8 cellular contexts compared by ENCODE assay signal in the genomic region with DNA sequence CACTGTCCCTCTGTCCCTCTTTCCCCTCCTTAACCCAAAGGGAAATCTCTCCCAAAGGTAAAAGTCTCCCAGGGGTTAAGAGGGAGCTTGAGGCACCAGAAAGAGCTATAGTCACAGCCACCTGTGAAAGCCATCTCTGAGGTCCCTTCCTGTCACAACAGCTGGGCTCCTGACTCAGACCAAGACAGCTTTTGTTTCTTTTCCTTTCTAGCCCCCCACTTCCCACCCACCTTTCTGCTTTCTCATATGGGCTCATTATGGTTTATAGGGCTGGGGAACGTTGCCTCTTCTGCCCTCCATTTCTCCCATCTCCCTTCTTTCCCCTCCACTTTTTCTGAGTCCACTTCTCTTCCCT. TPM values are rescaled to one million over a fixed set of nuclear protein-coding genes. Genes with fewer than 3 reads are reported as not detected.
A peak's percentile ranks its signal among the peaks of the same experiment; 100 is the strongest.
DNase-seq lines count a peak whose midpoint lies in the region; ATAC-seq and TF ChIP-seq lines count a peak whose summit lies in the region.

No MANE protein-coding gene starts in this region.

- POLR2A ChIA-PET in activated CD4-positive, alpha-beta T cell treated with anti-CD3 and anti-CD28 coated beads for 36 hours (lab: Charles Lee) = interaction anchor here (0.6 to 1.6 kb wide), 10 partner anchors 10 to 642 kb away, joined by 3 to 24 read pairs (median 3); a partner anchor contains a TSS
- POLR2A ChIA-PET in Panc1 (lab: Charles Lee) = no interaction called here

- peaks cover 23% of the 10 kb centered on the region for H3K4me1 Mint-ChIP-seq in activated CD4-positive, alpha-beta T cell treated with anti-CD3 and anti-CD28 coated beads for 36 hours

- H3K4me3 Mint-ChIP-seq in activated CD4-positive, alpha-beta T cell treated with anti-CD3 and anti-CD28 coated beads for 36 hours = peak overlapping the region; percentile 85

- no peaks in the 10 kb centered on the region; the same call in 1 of the 2 replicates for H3K4me1 ChIP-seq in Panc1 (ENCODE audit: control insufficient read depth, insufficient read depth, low read length)

- no peaks in the 10 kb centered on the region for H3K27me3 ChIP-seq in Panc1 (ENCODE audit: control insufficient read depth, insufficient read depth, low read length)

- BruUV-seq in Panc1 (replicated peaks; lab: Mats Ljungman, UMichigan) = no TSS peak

- peak; percentile 58 for DNase-seq in activated CD4-positive, alpha-beta T cell treated with anti-CD3 and anti-CD28 coated beads for 36 hours
- DNase-seq in activated CD4-positive, alpha-beta T cell treated with anti-CD3 and anti-CD28 coated beads for 1 hour = no peak
- DNase-seq in Panc1 (ENCODE audit: low read depth, low spot score) (no peak), epithelial cell of prostate (ENCODE audit: low read depth, low spot score) (no peak), retinal pigment epithelial cell (ENCODE audit: low read depth) (no peak)

- H3K36me3 Mint-ChIP-seq in activated CD4-positive, alpha-beta T cell treated with anti-CD3 and anti-CD28 coated beads for 36 hours (ENCODE audit: low read depth) = no peaks in the 10 kb centered on the region

- TF ChIP-seq CTCF in Panc1 (IDR thresholded peaks at IDR 0.05) = no peak
- no peak for TF ChIP-seq CTCF in retinal pigment epithelial cell (conservative IDR thresholded peaks at IDR 0.05; ENCODE audit: low read depth, low read length)

- peak overlapping the region; percentile 91 for H3K27ac ChIP-seq in Panc1 (ENCODE audit: low read length)
- peak overlapping the region; percentile 57 for H3K27ac ChIP-seq in epithelial cell of prostate

- CTCF ChIA-PET in activated CD4-positive, alpha-beta T cell treated with anti-CD3 and anti-CD28 coated beads for 36 hours (lab: Charles Lee) = interaction anchor here (2.6 to 3.0 kb wide), 2 partner anchors 17 to 19 kb away, joined by 8 to 24 read pairs; a partner anchor contains a TSS
- CTCF ChIA-PET in Panc1 (lab: Charles Lee) = interaction anchor here (1.0 kb wide), 1 partner anchor 19 kb away, joined by 3 read pairs; a partner anchor contains a TSS

- peak overlapping the region; percentile 57 to 70 for H3K4me3 ChIP-seq in Panc1 (ENCODE audit: low read depth in 2 of 2, low read length in 2 of 2)
- H3K4me3 ChIP-seq in retinal pigment epithelial cell (ENCODE audit: low read length) = peak overlapping the region; percentile 60

- H3K9me3 ChIP-seq in Panc1 (ENCODE audit: control insufficient read depth, insufficient read depth, low read depth, low read length) = no peaks in the 10 kb centered on the region

- no peaks in the 10 kb centered on the region for H3K9me3 Mint-ChIP-seq in activated CD4-positive, alpha-beta T cell treated with anti-CD3 and anti-CD28 coated beads for 36 hours (ENCODE audit: low read depth)

- ATAC-seq in activated CD4-positive, alpha-beta T cell treated with anti-CD3 and anti-CD28 coated beads for 36 hours = peak; percentile 27
- ATAC-seq in Panc1 = no peak
- ATAC-seq in GM19467 (IDR thresholded peaks at IDR 0.05; ENCODE audit: unreplicated experiment) = no peak
- no peak for ATAC-seq in HG03175 (IDR thresholded peaks at IDR 0.05; ENCODE audit: unreplicated experiment)
- ATAC-seq in HG03439 (IDR thresholded peaks at IDR 0.05; ENCODE audit: unreplicated experiment) = no peak

- in situ Hi-C loops in Panc1 (cut with HindIII; ENCODE audit: low pct_unique_long_range_greater_than_20kb, low sequenced_read_pairs) = no loop called here

- no peaks in the 10 kb centered on the region for H3K36me3 ChIP-seq in Panc1 (ENCODE audit: control insufficient read depth, insufficient read depth, low read length)

- intact Hi-C loops in activated CD4-positive, alpha-beta T cell treated with anti-CD3 and anti-CD28 coated beads for 36 hours (cut with DNase I, micrococcal nuclease) = loop anchor here in 1 of 2 experiments (5.0 kb wide), 1 partner anchor 56 kb away; a partner anchor contains a TSS
- intact Hi-C loops in Panc1 (cut with micrococcal nuclease; ENCODE audit: unreplicated experiment) = no loop called here

- H3K27me3 Mint-ChIP-seq in activated CD4-positive, alpha-beta T cell treated with anti-CD3 and anti-CD28 coated beads for 36 hours = no peaks in the 10 kb centered on the region

- H3K27ac Mint-ChIP-seq in activated CD4-positive, alpha-beta T cell treated with anti-CD3 and anti-CD28 coated beads for 36 hours = peak overlapping the region; percentile 98

RNA-seq across cellular contexts. Expression of a gene that starts 19.1 kb away (rescaled TPM):
- 1,000 to 10,000 TPM; 1,478 to 1,739 TPM for total RNA-seq in activated CD4-positive, alpha-beta T cell treated with anti-CD3 and anti-CD28 coated beads for 36 hours
- total RNA-seq in Panc1 (2021; ENCODE audit: unreplicated experiment) = 936 TPM
- polyA plus RNA-seq in Panc1 (2012; ENCODE audit: insufficient read length) = 2,024 TPM

RNA-seq across cellular contexts. Expression of a gene that starts 47.7 kb away (rescaled TPM):
- total RNA-seq in activated CD4-positive, alpha-beta T cell treated with anti-CD3 and anti-CD28 coated beads for 36 hours = not detected
- 6.5 TPM for total RNA-seq in Panc1 (2021; ENCODE audit: unreplicated experiment)
- polyA plus RNA-seq in Panc1 (2012; ENCODE audit: insufficient read length) = 16.2 TPM

RNA-seq across cellular contexts. Expression of a gene that starts 53.4 kb away (rescaled TPM):
- total RNA-seq in activated CD4-positive, alpha-beta T cell treated with anti-CD3 and anti-CD28 coated beads for 36 hours = 1 to 10 TPM; 2.3 to 2.8 TPM
- not detected for total RNA-seq in Panc1 (2021; ENCODE audit: unreplicated experiment)
- polyA plus RNA-seq in Panc1 (2012; ENCODE audit: insufficient read length) = 1.9 TPM

RNA-seq across cellular contexts. Expression of a gene that starts 55.6 kb away (rescaled TPM):
- total RNA-seq in activated CD4-positive, alpha-beta T cell treated with anti-CD3 and anti-CD28 coated beads for 36 hours = 1 to 10 TPM; 7.6 to 7.7 TPM
- total RNA-seq in Panc1 (2021; ENCODE audit: unreplicated experiment) = 33.8 TPM
- polyA plus RNA-seq in Panc1 (2012; ENCODE audit: insufficient read length) = 41.6 TPM
